ENCODE assay signal across 14 cellular contexts in the genomic region with DNA sequence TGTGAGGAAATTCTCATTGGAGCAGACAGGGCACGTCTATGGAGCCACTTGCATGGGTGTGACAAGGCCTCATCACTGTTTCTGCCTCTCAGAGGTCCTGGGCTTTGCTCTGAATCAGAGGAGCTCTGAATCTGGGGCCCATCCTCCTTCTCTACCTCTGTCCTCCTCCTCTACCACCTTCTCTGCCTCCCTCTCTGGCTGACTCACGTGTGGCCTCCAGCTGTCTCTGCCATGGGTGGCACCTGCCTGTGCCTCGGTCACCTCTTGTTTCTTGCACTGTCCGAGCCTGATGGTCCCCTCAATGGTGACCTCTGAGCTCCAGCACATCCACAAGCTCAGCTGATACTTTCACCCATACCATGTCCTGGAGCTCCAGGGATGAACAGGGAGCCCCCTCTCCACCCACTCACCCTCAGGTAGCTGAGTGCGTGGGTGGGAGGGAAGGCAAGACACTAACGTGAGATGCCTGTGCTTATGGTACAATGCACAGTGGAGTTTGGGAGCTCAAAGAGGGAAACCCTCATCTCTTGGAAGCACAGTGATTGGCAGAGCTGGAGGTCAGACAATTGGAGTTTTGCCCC.
"Had no signal": no experiment of that assay in that cellular context is flagged by ENCODE, and none has a peak within 500 bp of the region (broad histone marks: within the 10 kb centered on the region; RNA-seq: fewer than 3 reads in every experiment).

No MANE protein-coding gene starts in this region.

- FAIRE-seq: islet of Langerhans had no signal

- H3K4me3 ChIP-seq: esophagus muscularis mucosa, gastrocnemius medialis, heart right ventricle, spleen, thoracic aorta, transverse colon had no signal

- H3K36me3 ChIP-seq: esophagus muscularis mucosa, gastrocnemius medialis, heart right ventricle, spleen, thoracic aorta, transverse colon had no signal

- DNase-seq: effector memory CD8-positive, alpha-beta T cell; gastrocnemius medialis; heart right ventricle; kidney glomerular epithelial cell; spleen; stimulated activated CD4-positive, alpha-beta T cell treated with anti-CD3 and anti-CD28 coated beads, Interleukin-15, amount 100 ng/mL, for 24 hours; stimulated activated CD4-positive, alpha-beta T cell treated with anti-CD3 and anti-CD28 coated beads, Interleukin-1b, Interleukin-23, amount 100 ng/mL, for 48 hours; stimulated activated CD4-positive, alpha-beta T cell treated with anti-CD3 and anti-CD28 coated beads, Interleukin-4, amount 100 ng/mL, for 24 hours; stimulated activated naive B cell treated with anti-CD40 and anti-IgM and Interleukin-4, amounts not matched to agents 10 μg/mL and 1 μg/mL and 100 μg/mL, for 72 hours; stimulated activated naive CD8-positive, alpha-beta T cell treated with anti-CD3 and anti-CD28 coated beads, Interleukin-15, amount 100 ng/mL, for 72 hours; transverse colon had no signal
